26 cellular contexts compared by ENCODE assay signal in genomic region chr16:2614761-2615191, GRCh38.
"Had no signal": no experiment of that assay in that cellular context is flagged by ENCODE, and none has a peak within 500 bp of the region (broad histone marks: within the 10 kb centered on the region; RNA-seq: fewer than 3 reads in every experiment).

No MANE protein-coding gene starts in this region.

- H3K4me1 Mint-ChIP-seq: stimulated activated effector memory CD8-positive, alpha-beta T cell treated with anti-CD3 and anti-CD28 coated beads, Interleukin-12 subunit alpha, Interleukin-12 subunit beta, amount 100 ng/mL, for 72 hours; stimulated activated naive CD8-positive, alpha-beta T cell treated with anti-CD3 and anti-CD28 coated beads, Interleukin-15, amount 100 ng/mL, for 72 hours had no signal

- H3K4me3 Mint-ChIP-seq: activated naive CD8-positive, alpha-beta T cell treated with anti-CD3 and anti-CD28 coated beads, Interleukin-2, amount 50 U/mL, for 24 hours; activated T-cell treated with anti-CD3 and anti-CD28 coated beads, Interleukin-2, amount 50 U/mL, for 4 hours; dendritic cell treated with granulocyte-macrophage colony-stimulating factor and Interleukin-4, amounts not matched to agents 40 ng/mL and 50 ng/mL, for 4 days; natural killer cell treated with Interleukin-12 subunit alpha and Interleukin-12 subunit beta and Interleukin-15 and Interleukin-18, amount 100 ng/mL, for 72 hours; stimulated activated effector memory CD8-positive, alpha-beta T cell treated with anti-CD3 and anti-CD28 coated beads, Interleukin-12 subunit alpha, Interleukin-12 subunit beta, amount 100 ng/mL, for 72 hours; stimulated activated naive CD8-positive, alpha-beta T cell treated with anti-CD3 and anti-CD28 coated beads, Interleukin-15, amount 100 ng/mL, for 72 hours had no signal

- H2AFZ ChIP-seq: parathyroid adenoma had no signal

- H3K4me3 ChIP-seq: body of pancreas, cardiac muscle cell, heart right ventricle, right lobe of liver, skin epidermis, tibial nerve had no signal

- ATAC-seq: activated naive CD8-positive, alpha-beta T cell treated with anti-CD3 and anti-CD28 coated beads, Interleukin-2, amount 50 U/mL, for 24 hours; activated T-cell treated with anti-CD3 and anti-CD28 coated beads, Interleukin-2, amount 50 U/mL, for 4 hours; body of pancreas; heart right ventricle; right lobe of liver; stimulated activated effector memory CD8-positive, alpha-beta T cell treated with anti-CD3 and anti-CD28 coated beads, Interleukin-12 subunit alpha, Interleukin-12 subunit beta, amount 100 ng/mL, for 72 hours had no signal

- H3K27me3 Mint-ChIP-seq: activated naive CD8-positive, alpha-beta T cell treated with anti-CD3 and anti-CD28 coated beads, Interleukin-2, amount 50 U/mL, for 24 hours; dendritic cell treated with granulocyte-macrophage colony-stimulating factor and Interleukin-4, amounts not matched to agents 40 ng/mL and 50 ng/mL, for 4 days; natural killer cell treated with Interleukin-12 subunit alpha and Interleukin-12 subunit beta and Interleukin-15 and Interleukin-18, amount 100 ng/mL, for 72 hours; stimulated activated naive CD8-positive, alpha-beta T cell treated with anti-CD3 and anti-CD28 coated beads, Interleukin-15, amount 100 ng/mL, for 72 hours had no signal

- H3K27ac Mint-ChIP-seq: activated naive CD8-positive, alpha-beta T cell treated with anti-CD3 and anti-CD28 coated beads, Interleukin-2, amount 50 U/mL, for 24 hours; activated T-helper 2 cell treated with anti-CD3 and anti-CD28 coated beads, Interferon-gamma antibody, Interleukin-2, Interleukin-4, amounts not matched to agents 10 μg/mL and 5 μg/mL and 100 μg/mL, durations not matched to agents 14 hours and 24 hours and 36 hours; dendritic cell treated with granulocyte-macrophage colony-stimulating factor and Interleukin-4, amounts not matched to agents 40 ng/mL and 50 ng/mL, for 4 days; natural killer cell treated with Interleukin-12 subunit alpha and Interleukin-12 subunit beta and Interleukin-15 and Interleukin-18, amount 100 ng/mL, for 72 hours; stimulated activated effector memory CD8-positive, alpha-beta T cell treated with anti-CD3 and anti-CD28 coated beads, Interleukin-12 subunit alpha, Interleukin-12 subunit beta, amount 100 ng/mL, for 72 hours; stimulated activated naive CD8-positive, alpha-beta T cell treated with anti-CD3 and anti-CD28 coated beads, Interleukin-15, amount 100 ng/mL, for 72 hours had no signal

- H3K9me3 ChIP-seq: body of pancreas, heart right ventricle, neutrophil, right lobe of liver, tibial nerve had no signal

- H3K27me3 ChIP-seq: body of pancreas, cardiac muscle cell, heart right ventricle, neutrophil, right lobe of liver, tibial nerve had no signal

- H3K9me3 Mint-ChIP-seq: activated naive CD8-positive, alpha-beta T cell treated with anti-CD3 and anti-CD28 coated beads, Interleukin-2, amount 50 U/mL, for 24 hours; activated T-cell treated with anti-CD3 and anti-CD28 coated beads, Interleukin-2, amount 50 U/mL, for 4 hours; activated T-helper 2 cell treated with anti-CD3 and anti-CD28 coated beads, Interferon-gamma antibody, Interleukin-2, Interleukin-4, amounts not matched to agents 10 μg/mL and 5 μg/mL and 100 μg/mL, durations not matched to agents 14 hours and 24 hours and 36 hours; dendritic cell treated with granulocyte-macrophage colony-stimulating factor and Interleukin-4, amounts not matched to agents 40 ng/mL and 50 ng/mL, for 4 days; natural killer cell treated with Interleukin-12 subunit alpha and Interleukin-12 subunit beta and Interleukin-15 and Interleukin-18, amount 100 ng/mL, for 72 hours; stimulated activated effector memory CD8-positive, alpha-beta T cell treated with anti-CD3 and anti-CD28 coated beads, Interleukin-12 subunit alpha, Interleukin-12 subunit beta, amount 100 ng/mL, for 72 hours; stimulated activated naive CD8-positive, alpha-beta T cell treated with anti-CD3 and anti-CD28 coated beads, Interleukin-15, amount 100 ng/mL, for 72 hours had no signal

- H3K4me1 ChIP-seq: body of pancreas, right lobe of liver had no signal

- DNase-seq: activated CD4-positive, alpha-beta T cell treated with anti-CD3 and anti-CD28 coated beads, Interleukin-2, amount 50 U/mL, for 48 hours; activated CD8-positive, alpha-beta memory T cell treated with anti-CD3 and anti-CD28 coated beads, Interleukin-2, amount 50 U/mL, for 48 hours; activated naive CD4-positive, alpha-beta T cell; activated naive CD8-positive, alpha-beta T cell treated with anti-CD3 and anti-CD28 coated beads, Interleukin-2, amount 50 U/mL, for 24 hours; activated T-cell treated with anti-CD3 and anti-CD28 coated beads, Interleukin-2, amount 50 U/mL, for 4 hours; body of pancreas; effector CD4-positive, alpha-beta T cell; erythroblast; foreskin fibroblast; heart right ventricle; mammary epithelial cell; midbrain; stimulated activated CD4-positive, alpha-beta T cell treated with anti-CD3 and anti-CD28 coated beads, Interleukin-2, amount 100 ng/mL, for 24 hours; T-helper 1 cell; T-helper 9 cell had no signal

- H3K27ac ChIP-seq: body of pancreas, cardiac muscle cell, heart right ventricle, neutrophil, parathyroid adenoma, right lobe of liver, skin epidermis, tibial nerve had no signal

- H3K36me3 Mint-ChIP-seq: natural killer cell treated with Interleukin-12 subunit alpha and Interleukin-12 subunit beta and Interleukin-15 and Interleukin-18, amount 100 ng/mL, for 72 hours had no signal
